ENCODE assay signal across 13 cellular contexts in genomic region chr3:14458434-14459280, GRCh38. TPM values are rescaled to one million over a fixed set of nuclear protein-coding genes. Genes with fewer than 3 reads are reported as not detected.
DNase-seq lines count a peak whose midpoint lies in the region; ATAC-seq and TF ChIP-seq lines count a peak whose summit lies in the region.
"Had no signal": no experiment of that assay in that cellular context is flagged by ENCODE, and none has a peak within 500 bp of the region (broad histone marks: within the 10 kb centered on the region; RNA-seq: fewer than 3 reads in every experiment).

No MANE protein-coding gene starts in this region.

- H4K20me1 ChIP-seq in H9 (ENCODE audit: control insufficient read depth, insufficient read depth, insufficient read length) (no peaks in the 10 kb centered on the region), neural progenitor cell (ENCODE audit: low read depth) (peaks cover 7% of the 10 kb centered on the region)

- H3K56ac ChIP-seq in H9 (ENCODE audit: insufficient read length, low read depth, low read length) = no peak overlapping the region

- no peak overlapping the region for H4K91ac ChIP-seq in H9 (ENCODE audit: insufficient read length, low read depth, low read length)

- H2BK20ac ChIP-seq in H9 (ENCODE audit: low read depth, low read length, poor library complexity, severe bottlenecking) = no peak overlapping the region

- TF ChIP-seq CTCF in H9 (conservative IDR thresholded peaks at IDR 0.05) (no peak), neural progenitor cell (IDR thresholded peaks at IDR 0.05) (no peak)

- no peak overlapping the region for H3K4me3 Mint-ChIP-seq in H9
- H3K4me3 Mint-ChIP-seq in activated CD8-positive, alpha-beta T cell treated with anti-CD3 and anti-CD28 coated beads, Interleukin-2, amount 10 ng/mL, durations not matched to agents 7 days and 5 days = no peak overlapping the region
- H3K4me3 Mint-ChIP-seq in neural progenitor cell = no peak overlapping the region

- ATAC-seq in activated CD8-positive, alpha-beta T cell treated with anti-CD3 and anti-CD28 coated beads, Interleukin-2, amount 10 ng/mL, durations not matched to agents 7 days and 5 days = no peak
- ATAC-seq in GM21447 (IDR thresholded peaks at IDR 0.05; ENCODE audit: unreplicated experiment) = no peak

- H2BK15ac ChIP-seq in H9 (ENCODE audit: low read depth, low read length) = no peak overlapping the region

- CTCF ChIA-PET in activated CD8-positive, alpha-beta T cell treated with anti-CD3 and anti-CD28 coated beads, Interleukin-2, amount 10 ng/mL, durations not matched to agents 7 days and 5 days (lab: Charles Lee) = interaction anchor here (0.7 to 1.5 kb wide), 7 partner anchors 9 to 255 kb away, joined by 3 to 9 read pairs (median 4); partner anchors contain the start of gene SLC6A6

- H3K79me2 ChIP-seq in H9 (ENCODE audit: insufficient read depth, low read length) (no peaks in the 10 kb centered on the region), neural progenitor cell (ENCODE audit: low read depth) (no peaks in the 10 kb centered on the region)

- H3K4me3 ChIP-seq in neural progenitor cell = no peak overlapping the region
- H3K4me3 ChIP-seq: breast epithelium, HAP-1 had no signal

- H3K9ac ChIP-seq in H9 (ENCODE audit: extremely low read depth, insufficient read length, low read length) = no peak overlapping the region
- no peak overlapping the region for H3K9ac ChIP-seq in neural progenitor cell

- peak; percentile 19 for DNase-seq in activated CD4-positive, alpha-beta T cell treated with anti-CD3 and anti-CD28 coated beads for 48 hours
- DNase-seq in activated CD4-positive, alpha-beta T cell treated with anti-CD3 and anti-CD28 coated beads, Interleukin-2, amount 50 U/mL, for 1 hour = no peak
- no peak for DNase-seq in H9
- no peak for DNase-seq in activated CD8-positive, alpha-beta T cell treated with anti-CD3 and anti-CD28 coated beads, Interleukin-2, amount 10 ng/mL, durations not matched to agents 7 days and 5 days
- DNase-seq in neural progenitor cell (ENCODE audit: low spot score) = no peak
- DNase-seq in islet precursor cell = no peak
- DNase-seq in NOMO-1 treated with dmso at 0.1 percent for 144 hours (lab: John Stamatoyannopoulos, UW; ENCODE audit: unreplicated experiment) = no peak
- DNase-seq: DMS79, NCI-H1105, NCI-H526 treated with DMSO at 0.1 percent for 48 hours had no signal

- H3K23ac ChIP-seq in H9 (ENCODE audit: insufficient read length, low read depth, low read length) = no peak overlapping the region

- H3K23me2 ChIP-seq in H9 (ENCODE audit: insufficient read length, low read depth, low read length, poor library complexity, severe bottlenecking) = no peaks in the 10 kb centered on the region

- H3K27me3 ChIP-seq in H9 (ENCODE audit: insufficient read depth, low read length) = no peaks in the 10 kb centered on the region
- H3K27me3 ChIP-seq in neural progenitor cell = no peaks in the 10 kb centered on the region
- H3K27me3 ChIP-seq: breast epithelium had no signal

- no peak overlapping the region for H3K18ac ChIP-seq in H9 (ENCODE audit: insufficient read length, low read depth, low read length)

- H3K4me1 ChIP-seq in H9 (ENCODE audit: insufficient read depth, low read length) = peaks cover 3% of the 10 kb centered on the region; the same call in 1 of the 2 replicates
- peaks cover 25% of the 10 kb centered on the region for H3K4me1 ChIP-seq in neural progenitor cell
- H3K4me1 ChIP-seq: HAP-1 had no signal

- H2BK5ac ChIP-seq in H9 (ENCODE audit: insufficient read length, low read length) = no peak overlapping the region

- no peaks in the 10 kb centered on the region for H3K9me3 Mint-ChIP-seq in H9
- no peaks in the 10 kb centered on the region for H3K9me3 Mint-ChIP-seq in activated CD8-positive, alpha-beta T cell treated with anti-CD3 and anti-CD28 coated beads, Interleukin-2, amount 10 ng/mL, durations not matched to agents 7 days and 5 days (ENCODE audit: insufficient read depth)
- H3K9me3 Mint-ChIP-seq in neural progenitor cell = no peaks in the 10 kb centered on the region

- no peaks in the 10 kb centered on the region for H3K9me3 ChIP-seq in H9 (ENCODE audit: control insufficient read depth, low read depth, low read length)
- no peaks in the 10 kb centered on the region for H3K9me3 ChIP-seq in neural progenitor cell (ENCODE audit: low read depth)
- H3K9me3 ChIP-seq: breast epithelium, HAP-1 had no signal

- H3K36me3 ChIP-seq in neural progenitor cell = no peaks in the 10 kb centered on the region
- H3K36me3 ChIP-seq: breast epithelium had no signal

- no peak overlapping the region for H2BK12ac ChIP-seq in H9 (ENCODE audit: insufficient read length, low read depth, low read length)

- H3K4me2 ChIP-seq in H9 (ENCODE audit: insufficient read depth, insufficient read length, low read length) (no peak overlapping the region), neural progenitor cell (no peak overlapping the region)

- H3K79me1 ChIP-seq in H9 (ENCODE audit: insufficient read depth, low read depth, low read length, poor library complexity, severe bottlenecking) = no peaks in the 10 kb centered on the region

- peaks cover 32 to 69% (median 48%) of the 10 kb centered on the region in 3 experiments; a peak in 6 of 7 replicates for H3K36me3 Mint-ChIP-seq in H9 (ENCODE audit: insufficient read depth in 1 of 3, low read depth in 3 of 3)
- peaks cover 36% of the 10 kb centered on the region for H3K36me3 Mint-ChIP-seq in activated CD8-positive, alpha-beta T cell treated with anti-CD3 and anti-CD28 coated beads, Interleukin-2, amount 10 ng/mL, durations not matched to agents 7 days and 5 days (ENCODE audit: low read depth)
- H3K36me3 Mint-ChIP-seq in neural progenitor cell = peaks cover 6% of the 10 kb centered on the region

- H4K5ac ChIP-seq in H9 (ENCODE audit: insufficient read length, low read depth, low read length) = no peak overlapping the region

- no peak overlapping the region for H2AK5ac ChIP-seq in H9 (ENCODE audit: insufficient read length, low read length)

- H3K27me3 Mint-ChIP-seq in H9 (ENCODE audit: low read depth) (no peaks in the 10 kb centered on the region), neural progenitor cell (ENCODE audit: insufficient read depth, low read depth) (peaks cover 5% of the 10 kb centered on the region)
- no peaks in the 10 kb centered on the region for H3K27me3 Mint-ChIP-seq in activated CD8-positive, alpha-beta T cell treated with anti-CD3 and anti-CD28 coated beads, Interleukin-2, amount 10 ng/mL, durations not matched to agents 7 days and 5 days (ENCODE audit: low read depth)

- H4K8ac ChIP-seq in H9 (replicated peaks; ENCODE audit: insufficient read length, low read depth, low read length) = no peak overlapping the region

- no peak overlapping the region for H3T11ph ChIP-seq in H9 (ENCODE audit: low read length)

- H3K14ac ChIP-seq in H9 (ENCODE audit: insufficient read depth, low read length) = no peak overlapping the region

- no peak overlapping the region for H2BK120ac ChIP-seq in H9 (ENCODE audit: low read depth, low read length, poor library complexity, severe bottlenecking)

- no CpG with 5 or more reads among the region's 11 CpGs for WGBS in H9 (ENCODE audit: extremely low coverage, insufficient read length, low lambda C conversion rate)

- no peak overlapping the region for H3K27ac ChIP-seq in H9 (ENCODE audit: insufficient read length, low read depth, low read length)
- no peak overlapping the region for H3K27ac ChIP-seq in neural progenitor cell

- H3K4me1 Mint-ChIP-seq in H9 = peaks cover 33 to 34% of the 10 kb centered on the region in 2 experiments
- H3K4me1 Mint-ChIP-seq in activated CD8-positive, alpha-beta T cell treated with anti-CD3 and anti-CD28 coated beads, Interleukin-2, amount 10 ng/mL, durations not matched to agents 7 days and 5 days (ENCODE audit: low read depth) = peaks cover 14% of the 10 kb centered on the region
- peaks cover 50% of the 10 kb centered on the region for H3K4me1 Mint-ChIP-seq in neural progenitor cell

- H3K4ac ChIP-seq in H9 (ENCODE audit: low read depth, low read length) = no peak overlapping the region

- peaks cover 13% of the 10 kb centered on the region for H3F3A ChIP-seq in neural progenitor cell (ENCODE audit: low read depth)

- H2AFZ ChIP-seq in H9 (ENCODE audit: low read length) (no peak overlapping the region), neural progenitor cell (replicated peaks) (peak overlapping the region; percentile 15)

- POLR2A ChIA-PET in activated CD8-positive, alpha-beta T cell treated with anti-CD3 and anti-CD28 coated beads, Interleukin-2, amount 10 ng/mL, durations not matched to agents 7 days and 5 days (lab: Charles Lee) = interaction anchor here (0.7 kb wide), 1 partner anchor 56 kb away, joined by 4 read pairs; the partner anchor contains the start of gene SLC6A6

- H3K27ac Mint-ChIP-seq in H9 (peak overlapping the region in 2 of 3 experiments; percentile 53 to 87; a peak in 3 of 7 replicates), neural progenitor cell (peak overlapping the region; percentile 78)
- peak overlapping the region; percentile 37 for H3K27ac Mint-ChIP-seq in activated CD8-positive, alpha-beta T cell treated with anti-CD3 and anti-CD28 coated beads, Interleukin-2, amount 10 ng/mL, durations not matched to agents 7 days and 5 days

RNA-seq across cellular contexts. Expression of gene SLC6A6, which starts 56.3 kb away (rescaled TPM):
- 70.8 and 72.6 TPM in 2 replicates for total RNA-seq in H9 (2021)
- total RNA-seq in activated CD8-positive, alpha-beta T cell treated with anti-CD3 and anti-CD28 coated beads, Interleukin-2, amount 10 ng/mL, durations not matched to agents 7 days and 5 days = 10 to 100 TPM; 36.8 to 37.9 TPM
- 32.9 and 37.2 TPM in 2 replicates for total RNA-seq in neural progenitor cell (ENCODE audit: low replicate concordance)
